9 cellular contexts compared by ENCODE assay signal in genomic region chr22:36263886-36264664, GRCh38. TPM values are rescaled to one million over a fixed set of nuclear protein-coding genes. Genes with fewer than 3 reads are reported as not detected.
A peak's percentile ranks its signal among the peaks of the same experiment; 100 is the strongest.
DNase-seq lines count a peak whose midpoint lies in the region; ATAC-seq, FAIRE-seq and TF ChIP-seq lines count a peak whose summit lies in the region.
"Not testable (repeated sequence)": the region's sequence is repeated elsewhere in the genome, so short reads cannot be mapped to it uniquely, and the experiment has no call there.
"Had no signal": no experiment of that assay in that cellular context is flagged by ENCODE, and none has a peak within 500 bp of the region (broad histone marks: within the 10 kb centered on the region; RNA-seq: fewer than 3 reads in every experiment).

No MANE protein-coding gene starts in this region.

- not testable (repeated sequence) for TF ChIP-seq EP300 in suprapubic skin (IDR thresholded peaks at IDR 0.05)

- ATAC-seq in sciatic nerve = peak; percentile 29

- not testable (repeated sequence) for H3K9me3 ChIP-seq in adipocyte (ENCODE audit: control insufficient read depth, low read length); suprapubic skin; vagina

- not testable (repeated sequence) for H3K27me3 ChIP-seq in adipocyte (replicated peaks; ENCODE audit: control insufficient read depth, insufficient read depth, low read length); bronchial epithelial cell (ENCODE audit: control insufficient read depth, insufficient read depth, low read length); suprapubic skin; vagina

- intact Hi-C loops in sciatic nerve (cut with DNase I); vagina (cut with DNase I): not testable (repeated sequence)

- 83% methylated on average over 7 of the region's 7 CpGs for WGBS in suprapubic skin

- peak overlapping the region; percentile 84 for H3K27ac ChIP-seq in suprapubic skin
- peak overlapping the region; percentile 56 for H3K27ac ChIP-seq in vagina

- not testable (repeated sequence) for H3K4me3 Mint-ChIP-seq in neural crest cell

- not testable (repeated sequence) for H3K4me3 ChIP-seq in adipocyte (ENCODE audit: low read length); bronchial epithelial cell (ENCODE audit: low read depth, low read length); suprapubic skin; vagina

- H3K4me1 Mint-ChIP-seq in neural crest cell = peaks cover 32% of the 10 kb centered on the region

- H3K36me3 ChIP-seq in adipocyte (ENCODE audit: control insufficient read depth, insufficient read depth, low read length, severe bottlenecking); bronchial epithelial cell (ENCODE audit: control insufficient read depth, insufficient read depth, low read length); suprapubic skin; vagina: not testable (repeated sequence)

- FAIRE-seq in bronchial epithelial cell (lab: Jason Lieb, UNC) = peak; percentile 86

- TF ChIP-seq POLR2A in suprapubic skin (IDR thresholded peaks at IDR 0.05); vagina (IDR thresholded peaks at IDR 0.05): not testable (repeated sequence)

- peak; percentile 11 for DNase-seq in EH (ENCODE audit: low read depth)
- not testable (repeated sequence) for DNase-seq in adipocyte (ENCODE audit: low read depth); bronchial epithelial cell (ENCODE audit: low read depth); neural crest cell (ENCODE audit: low read depth, low spot score); sciatic nerve (ENCODE audit: low spot score)
- DNase-seq in islet precursor cell = peak; percentile 34
- DNase-seq in suprapubic skin (ENCODE audit: low spot score in 2 of 2) = peak; percentile 44 to 71
- DNase-seq in vagina (ENCODE audit: extremely low spot score in 2 of 2) = peak in 1 of 2 donors; percentile 90

- not testable (repeated sequence) for TF ChIP-seq CTCF in bronchial epithelial cell (IDR thresholded peaks at IDR 0.05; ENCODE audit: insufficient read depth, low read length, severe bottlenecking); neural crest cell (conservative IDR thresholded peaks at IDR 0.05); suprapubic skin (IDR thresholded peaks at IDR 0.05); vagina (IDR thresholded peaks at IDR 0.05)

- H3K4me1 ChIP-seq in adipocyte (ENCODE audit: control insufficient read depth, insufficient read depth, low read length) (peaks cover 32% of the 10 kb centered on the region), suprapubic skin (peaks cover 11% of the 10 kb centered on the region), vagina (peaks cover 10% of the 10 kb centered on the region)

- H3K36me3 Mint-ChIP-seq in neural crest cell (ENCODE audit: low read depth) = not testable (repeated sequence)

- not testable (repeated sequence) for H3K9me3 Mint-ChIP-seq in neural crest cell

- not testable (repeated sequence) for H3K27me3 Mint-ChIP-seq in neural crest cell (ENCODE audit: low read depth)

- H3K27ac Mint-ChIP-seq in neural crest cell (ENCODE audit: unreplicated experiment) = peak overlapping the region; percentile 57

- H3K9ac ChIP-seq in adipocyte (ENCODE audit: low read length) = peak overlapping the region; percentile 20

RNA-seq across cellular contexts. Expression of gene APOL1, which starts 11.1 kb away (rescaled TPM):
- 1.8 and 3.1 TPM in 2 replicates for total RNA-seq in bronchial epithelial cell
- not detected in 2 replicates for total RNA-seq in neural crest cell
- 35.3 TPM for total RNA-seq in sciatic nerve
- 1 to 10 TPM; 1.2 to 7.3 (median 3.0) TPM for total RNA-seq in suprapubic skin
- total RNA-seq in vagina = 28.5 TPM
- total RNA-seq: PC-3 had no signal

RNA-seq across cellular contexts. Expression of gene APOL2, which starts 24.7 kb away (rescaled TPM):
- 7.1 and 13.4 TPM in 2 replicates for total RNA-seq in bronchial epithelial cell
- 14.2 and 15.7 TPM in 2 replicates for total RNA-seq in neural crest cell
- 65.8 TPM for total RNA-seq in sciatic nerve
- total RNA-seq in suprapubic skin = 10 to 100 TPM; 15.3 to 21.8 (median 17.1) TPM
- 63.8 TPM for total RNA-seq in vagina
